Comparison of ENCODE assay signal across 14 cellular contexts in the genomic region with DNA sequence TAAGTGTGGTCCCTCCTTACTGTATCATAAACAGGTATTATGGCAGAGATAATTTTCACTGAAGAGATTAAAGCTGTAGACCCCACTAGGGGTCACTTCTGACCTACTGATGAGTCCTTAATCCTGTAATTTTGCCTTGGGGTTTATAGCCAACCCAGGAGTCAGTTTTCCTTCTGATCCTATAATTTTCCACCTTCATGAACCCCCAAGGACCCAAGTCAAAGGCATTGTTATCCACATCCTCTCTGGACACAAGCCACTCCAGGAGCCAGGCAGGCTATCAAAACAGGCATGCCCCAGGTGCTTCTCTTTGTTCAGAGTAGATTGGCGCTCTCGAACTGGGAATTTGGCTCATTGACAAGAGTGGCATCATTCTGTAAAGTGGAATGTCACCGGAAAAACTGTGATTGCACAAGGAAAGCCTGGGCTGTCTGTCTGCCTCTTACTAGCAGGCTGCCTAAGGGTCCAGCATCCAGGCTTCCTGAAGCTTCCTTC.
A peak's percentile ranks its signal among the peaks of the same experiment; 100 is the strongest.
DNase-seq lines count a peak whose midpoint lies in the region; ATAC-seq and TF ChIP-seq lines count a peak whose summit lies in the region.
"Had no signal": no experiment of that assay in that cellular context is flagged by ENCODE, and none has a peak within 500 bp of the region (broad histone marks: within the 10 kb centered on the region; RNA-seq: fewer than 3 reads in every experiment).

No MANE protein-coding gene starts in this region.

- ATAC-seq in SK-N-SH treated with all-trans-retinoic acid at 6 μM for 48 hours = no peak
- ATAC-seq: lower lobe of right lung, Panc1 had no signal

- POLR2A ChIA-PET in SK-N-SH (lab: Yijun Ruan, JAX) = no interaction called here

- no peak overlapping the region for H3K4me2 ChIP-seq in SK-N-SH

- WGBS in SK-N-SH (ENCODE audit: low lambda C conversion rate) = 8% methylated on average over 3 of the region's 3 CpGs
- WGBS in thyroid gland, 2 donors = 20 to 28% methylated on average over 3 of the region's 3 CpGs
- 74 to 76% methylated on average over 3 of the region's 3 CpGs for WGBS in testis, 2 donors

- H3K9me3 ChIP-seq in SK-N-SH (no peaks in the 10 kb centered on the region), thyroid gland (no peaks in the 10 kb centered on the region), testis (no peaks in the 10 kb centered on the region)
- H3K9me3 ChIP-seq: lower lobe of right lung had no signal

- H3K9me2 ChIP-seq in SK-N-SH = no peaks in the 10 kb centered on the region

- peak; percentile 41; the same call in 1 of the 2 replicates for TF ChIP-seq RAD21 in SK-N-SH (IDR thresholded peaks at IDR 0.05; ENCODE audit: low read length)

- no peaks in the 10 kb centered on the region for H3F3A ChIP-seq in SK-N-SH (replicated peaks; ENCODE audit: insufficient read depth)

- H3K27me3 ChIP-seq in SK-N-SH (ENCODE audit: insufficient read depth) = no peaks in the 10 kb centered on the region
- H3K27me3 ChIP-seq in thyroid gland = no peaks in the 10 kb centered on the region
- H3K27me3 ChIP-seq in testis = no peaks in the 10 kb centered on the region

- intact Hi-C loops in thyroid gland (cut with DNase I) = no loop called here
- intact Hi-C loops in testis (cut with DNase I; ENCODE audit: low total_unique reads) = no loop called here

- no peak overlapping the region for H2AFZ ChIP-seq in SK-N-SH (ENCODE audit: low read depth)
- H2AFZ ChIP-seq: parathyroid adenoma had no signal

- H3K4me3 ChIP-seq in SK-N-SH (ENCODE audit: low read depth in 2 of 2, low read length in 1 of 2) (no peak overlapping the region), epithelial cell of esophagus (ENCODE audit: low read length) (no peak overlapping the region), thyroid gland (replicated peaks in 1 of 3) (no peak overlapping the region), testis (no peak overlapping the region)
- H3K4me3 ChIP-seq: lower lobe of right lung had no signal

- TF ChIP-seq EP300 in SK-N-SH (IDR thresholded peaks at IDR 0.05; ENCODE audit: borderline replicate concordance in 1 of 2, low read depth in 1 of 2, low read length in 1 of 2) = no peak

- H3K27ac ChIP-seq in SK-N-SH (ENCODE audit: low read depth in 2 of 2, low read length in 1 of 2) (no peak overlapping the region), thyroid gland (no peak overlapping the region), testis (no peak overlapping the region)
- H3K27ac ChIP-seq: lower lobe of right lung, parathyroid adenoma had no signal

- CTCF ChIA-PET in SK-N-SH (lab: Yijun Ruan, JAX) = interaction anchor here (1.0 kb wide), 1 partner anchor 10 kb away, joined by 3 read pairs; no protein-coding TSS in a partner anchor

- TF ChIP-seq POLR2A in thyroid gland (IDR thresholded peaks at IDR 0.05) (no peak), testis (IDR thresholded peaks at IDR 0.05) (no peak)

- no peaks in the 10 kb centered on the region for H3K79me2 ChIP-seq in SK-N-SH (ENCODE audit: insufficient read depth)
- H3K79me2 ChIP-seq: parathyroid adenoma had no signal

- no peaks in the 10 kb centered on the region for H4K20me1 ChIP-seq in SK-N-SH (ENCODE audit: insufficient read depth)

- no peak for DNase-seq in SK-N-SH
- DNase-seq in NCI-H524 (lab: John Stamatoyannopoulos, UW) = peak; percentile 59 to 70
- DNase-seq in epithelial cell of esophagus (ENCODE audit: low read depth) = peak; percentile 1
- DNase-seq in thyroid gland = peak; percentile 63 to 68
- DNase-seq in testis = no peak
- no peak for DNase-seq in activated gamma-delta T cell treated with Interleukin-2 at 50 U/mL for 16 hours
- no peak for DNase-seq in NOMO-1 treated with dmso at 0.1 percent for 144 hours (lab: John Stamatoyannopoulos, UW; ENCODE audit: unreplicated experiment)
- DNase-seq: activated T-cell treated with anti-CD3 and anti-CD28 coated beads, Interleukin-2, amount 50 U/mL, for 48 hours; H7; lower lobe of right lung; stimulated activated CD4-positive, alpha-beta T cell treated with anti-CD3 and anti-CD28 coated beads, Interleukin-2, amount 100 ng/mL, for 48 hours had no signal

- H3K36me3 ChIP-seq in SK-N-SH (replicated peaks in 1 of 2; ENCODE audit: control insufficient read depth in 1 of 2, insufficient read depth in 2 of 2, low read length in 1 of 2) (no peaks in the 10 kb centered on the region), thyroid gland (no peaks in the 10 kb centered on the region), testis (ENCODE audit: low read depth, missing control alignments) (no peaks in the 10 kb centered on the region)
- H3K36me3 ChIP-seq: lower lobe of right lung had no signal

- TF ChIP-seq CTCF in SK-N-SH (IDR thresholded peaks at IDR 0.05) = peak; percentile 20; the same call in 1 of the 2 replicates
- TF ChIP-seq CTCF in epithelial cell of esophagus (IDR thresholded peaks at IDR 0.05; ENCODE audit: insufficient read depth, low read depth, low read length, missing control alignments) = no peak
- peak in 1 of 6 experiments; percentile 25 for TF ChIP-seq CTCF in thyroid gland (IDR thresholded peaks at IDR 0.05)
- TF ChIP-seq CTCF in testis (IDR thresholded peaks at IDR 0.05) = no peak

- no peak overlapping the region for H3K9ac ChIP-seq in SK-N-SH
- H3K9ac ChIP-seq: parathyroid adenoma had no signal

- H3K4me1 ChIP-seq in SK-N-SH (ENCODE audit: control insufficient read depth in 1 of 2, insufficient read depth in 2 of 2, low read depth in 1 of 2, low read length in 1 of 2) = no peaks in the 10 kb centered on the region; a peak in 1 of 4 replicates
- peaks cover 5 to 12% of the 10 kb centered on the region in 2 donors for H3K4me1 ChIP-seq in thyroid gland
- H3K4me1 ChIP-seq in testis = no peaks in the 10 kb centered on the region
- H3K4me1 ChIP-seq: lower lobe of right lung, parathyroid adenoma had no signal

TF ChIP-seq in SK-N-SH, 30 proteins besides CTCF, POLR2A, EP300 and RAD21 (continues in another document):
- TF ChIP-seq, protein P1, sequence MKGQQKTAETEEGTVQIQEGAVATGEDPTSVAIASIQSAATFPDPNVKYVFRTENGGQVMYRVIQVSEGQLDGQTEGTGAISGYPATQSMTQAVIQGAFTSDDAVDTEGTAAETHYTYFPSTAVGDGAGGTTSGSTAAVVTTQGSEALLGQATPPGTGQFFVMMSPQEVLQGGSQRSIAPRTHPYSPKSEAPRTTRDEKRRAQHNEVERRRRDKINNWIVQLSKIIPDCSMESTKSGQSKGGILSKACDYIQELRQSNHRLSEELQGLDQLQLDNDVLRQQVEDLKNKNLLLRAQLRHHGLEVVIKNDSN (IDR thresholded peaks at IDR 0.05; ENCODE audit: borderline replicate concordance, low read depth) = no peak
- TF ChIP-seq, protein P2, sequence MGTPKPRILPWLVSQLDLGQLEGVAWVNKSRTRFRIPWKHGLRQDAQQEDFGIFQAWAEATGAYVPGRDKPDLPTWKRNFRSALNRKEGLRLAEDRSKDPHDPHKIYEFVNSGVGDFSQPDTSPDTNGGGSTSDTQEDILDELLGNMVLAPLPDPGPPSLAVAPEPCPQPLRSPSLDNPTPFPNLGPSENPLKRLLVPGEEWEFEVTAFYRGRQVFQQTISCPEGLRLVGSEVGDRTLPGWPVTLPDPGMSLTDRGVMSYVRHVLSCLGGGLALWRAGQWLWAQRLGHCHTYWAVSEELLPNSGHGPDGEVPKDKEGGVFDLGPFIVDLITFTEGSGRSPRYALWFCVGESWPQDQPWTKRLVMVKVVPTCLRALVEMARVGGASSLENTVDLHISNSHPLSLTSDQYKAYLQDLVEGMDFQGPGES (IDR thresholded peaks at IDR 0.05; ENCODE audit: low read depth, low read length) = no peak
- TF ChIP-seq RXRA (IDR thresholded peaks at IDR 0.05; ENCODE audit: borderline replicate concordance, low read depth) (no peak), MEF2A (IDR thresholded peaks at IDR 0.05; ENCODE audit: borderline replicate concordance, low read depth) (no peak), TCF12 (IDR thresholded peaks at IDR 0.05) (no peak), NFIC (IDR thresholded peaks at IDR 0.05; ENCODE audit: borderline replicate concordance) (no peak), EZH2phosphoT487 (IDR thresholded peaks at IDR 0.05; ENCODE audit: borderline replicate concordance, low read depth) (no peak)

TF ChIP-seq in SK-N-SH treated with all-trans-retinoic acid at 6 μM for 48 hours, 23 proteins besides CTCF, POLR2A, EP300 and RAD21 (continues in another document):
- TF ChIP-seq, protein P3, sequence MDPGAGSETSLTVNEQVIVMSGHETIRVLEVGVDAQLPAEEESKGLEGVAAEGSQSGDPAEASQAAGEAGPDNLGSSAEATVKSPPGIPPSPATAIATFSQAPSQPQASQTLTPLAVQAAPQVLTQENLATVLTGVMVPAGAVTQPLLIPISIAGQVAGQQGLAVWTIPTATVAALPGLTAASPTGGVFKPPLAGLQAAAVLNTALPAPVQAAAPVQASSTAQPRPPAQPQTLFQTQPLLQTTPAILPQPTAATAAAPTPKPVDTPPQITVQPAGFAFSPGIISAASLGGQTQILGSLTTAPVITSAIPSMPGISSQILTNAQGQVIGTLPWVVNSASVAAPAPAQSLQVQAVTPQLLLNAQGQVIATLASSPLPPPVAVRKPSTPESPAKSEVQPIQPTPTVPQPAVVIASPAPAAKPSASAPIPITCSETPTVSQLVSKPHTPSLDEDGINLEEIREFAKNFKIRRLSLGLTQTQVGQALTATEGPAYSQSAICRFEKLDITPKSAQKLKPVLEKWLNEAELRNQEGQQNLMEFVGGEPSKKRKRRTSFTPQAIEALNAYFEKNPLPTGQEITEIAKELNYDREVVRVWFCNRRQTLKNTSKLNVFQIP (CRISPR knock-in tag; IDR thresholded peaks at IDR 0.05; ENCODE audit: borderline replicate concordance, low read depth) = no peak
- TF ChIP-seq, protein P4, sequence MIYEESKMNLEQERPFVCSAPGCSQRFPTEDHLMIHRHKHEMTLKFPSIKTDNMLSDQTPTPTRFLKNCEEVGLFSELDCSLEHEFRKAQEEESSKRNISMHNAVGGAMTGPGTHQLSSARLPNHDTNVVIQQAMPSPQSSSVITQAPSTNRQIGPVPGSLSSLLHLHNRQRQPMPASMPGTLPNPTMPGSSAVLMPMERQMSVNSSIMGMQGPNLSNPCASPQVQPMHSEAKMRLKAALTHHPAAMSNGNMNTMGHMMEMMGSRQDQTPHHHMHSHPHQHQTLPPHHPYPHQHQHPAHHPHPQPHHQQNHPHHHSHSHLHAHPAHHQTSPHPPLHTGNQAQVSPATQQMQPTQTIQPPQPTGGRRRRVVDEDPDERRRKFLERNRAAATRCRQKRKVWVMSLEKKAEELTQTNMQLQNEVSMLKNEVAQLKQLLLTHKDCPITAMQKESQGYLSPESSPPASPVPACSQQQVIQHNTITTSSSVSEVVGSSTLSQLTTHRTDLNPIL (CRISPR knock-in tag; IDR thresholded peaks at IDR 0.05; ENCODE audit: low read depth) = no peak

Comparison
In these comparisons a context has a peak if more than half of its experiments do, and no peak if none do; other contexts are left out.
1. DNase-seq: peak in NCI-H524 (2 of 2), epithelial cell of esophagus (single experiment) and thyroid gland (2 of 2); none in SK-N-SH (single experiment), testis (single experiment), activated gamma-delta T cell treated with Interleukin-2 at 50 U/mL for 16 hours (single experiment) and NOMO-1 treated with dmso at 0.1 percent for 144 hours (single experiment).